Comparison of ENCODE assay signal across 10 cellular contexts in the genomic region with DNA sequence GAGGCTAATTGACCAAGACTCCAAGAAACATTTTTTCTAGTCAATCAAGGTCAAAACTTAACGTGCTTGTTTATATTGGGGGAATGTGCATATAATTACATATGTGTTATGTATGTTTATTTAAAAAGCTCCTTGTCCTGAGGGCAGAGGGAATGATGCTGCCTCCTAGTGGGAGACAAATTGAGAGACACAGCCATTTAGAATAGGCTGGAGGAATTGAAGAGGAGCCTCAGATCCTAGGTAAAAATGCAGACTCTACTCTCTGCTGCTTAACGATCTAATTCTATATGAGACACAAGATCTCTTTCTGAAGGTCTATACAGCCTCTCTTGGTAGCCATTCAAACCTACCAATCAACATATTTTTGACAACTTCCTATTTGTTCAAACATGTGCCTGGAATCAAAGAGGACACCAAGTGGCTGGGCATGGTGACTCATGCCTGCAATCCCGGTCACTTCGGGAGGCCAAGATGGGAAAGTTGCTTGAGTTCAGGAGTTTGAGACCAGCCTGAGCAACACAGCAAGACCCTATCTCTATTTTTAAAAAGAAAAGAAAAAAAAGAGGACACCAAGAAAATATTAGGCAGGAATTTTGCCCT.
DNase-seq lines count a peak whose midpoint lies in the region; ATAC-seq and TF ChIP-seq lines count a peak whose summit lies in the region.
"Had no signal": no experiment of that assay in that cellular context is flagged by ENCODE, and none has a peak within 500 bp of the region (broad histone marks: within the 10 kb centered on the region; RNA-seq: fewer than 3 reads in every experiment).

No MANE protein-coding gene starts in this region.

- H3K4me3 Mint-ChIP-seq in chondrocyte (ENCODE audit: unreplicated experiment): no peak overlapping the region
- H3K4me3 Mint-ChIP-seq in neural crest cell: no peak overlapping the region
- no peak overlapping the region for H3K4me3 Mint-ChIP-seq in activated CD4-positive, alpha-beta T cell treated with anti-CD3 and anti-CD28 coated beads, Interleukin-2, amount 10 ng/mL, durations not matched to agents 24 days and 14 days
- H3K4me3 Mint-ChIP-seq: memory B cell had no signal

- TF ChIP-seq CTCF in LNCAP (IDR thresholded peaks at IDR 0.05): peak; percentile 71
- peak; percentile 60 for TF ChIP-seq CTCF in chondrocyte (IDR thresholded peaks at IDR 0.05)
- TF ChIP-seq CTCF in neural crest cell (conservative IDR thresholded peaks at IDR 0.05): peak; percentile 22

- H3K27ac Mint-ChIP-seq in chondrocyte (ENCODE audit: unreplicated experiment): no peak overlapping the region
- no peak overlapping the region for H3K27ac Mint-ChIP-seq in neural crest cell (ENCODE audit: unreplicated experiment)
- H3K27ac Mint-ChIP-seq in activated CD4-positive, alpha-beta T cell treated with anti-CD3 and anti-CD28 coated beads, Interleukin-2, amount 10 ng/mL, durations not matched to agents 24 days and 14 days: no peak overlapping the region
- H3K27ac Mint-ChIP-seq: memory B cell had no signal

- H3K36me3 Mint-ChIP-seq in chondrocyte (ENCODE audit: low read depth) (no peaks in the 10 kb centered on the region), neural crest cell (ENCODE audit: low read depth) (no peaks in the 10 kb centered on the region)
- no peaks in the 10 kb centered on the region for H3K36me3 Mint-ChIP-seq in activated CD4-positive, alpha-beta T cell treated with anti-CD3 and anti-CD28 coated beads, Interleukin-2, amount 10 ng/mL, durations not matched to agents 24 days and 14 days (ENCODE audit: low read depth)
- H3K36me3 Mint-ChIP-seq: memory B cell had no signal

- intact Hi-C loops in activated CD4-positive, alpha-beta T cell treated with anti-CD3 and anti-CD28 coated beads, Interleukin-2, amount 10 ng/mL, durations not matched to agents 24 days and 14 days (cut with micrococcal nuclease): no loop called here

- no peak for ATAC-seq in GM18505 (IDR thresholded peaks at IDR 0.05; ENCODE audit: unreplicated experiment)
- ATAC-seq in HG02885 (IDR thresholded peaks at IDR 0.05; ENCODE audit: poor library complexity, unreplicated experiment): no peak

- H3K4me1 Mint-ChIP-seq in chondrocyte (ENCODE audit: low read depth) (peaks cover 3% of the 10 kb centered on the region), neural crest cell (no peaks in the 10 kb centered on the region)
- no peaks in the 10 kb centered on the region for H3K4me1 Mint-ChIP-seq in activated CD4-positive, alpha-beta T cell treated with anti-CD3 and anti-CD28 coated beads, Interleukin-2, amount 10 ng/mL, durations not matched to agents 24 days and 14 days
- H3K4me1 Mint-ChIP-seq: memory B cell had no signal

- TF ChIP-seq POLR2A in GM18505 (IDR thresholded peaks at IDR 0.05; ENCODE audit: borderline replicate concordance, extremely low read depth, insufficient read depth, insufficient read length): no peak

- DNase-seq in CD1c-positive myeloid dendritic cell (ENCODE audit: extremely low spot score): peak; percentile 49
- DNase-seq in chondrocyte (ENCODE audit: low spot score): no peak
- no peak for DNase-seq in neural crest cell (ENCODE audit: low read depth, low spot score)
- no peak for DNase-seq in amygdala (lab: John Stamatoyannopoulos, UW)
- DNase-seq in activated CD4-positive, alpha-beta T cell treated with anti-CD3 and anti-CD28 coated beads, Interleukin-2, amount 10 ng/mL, durations not matched to agents 24 days and 14 days: no peak
- DNase-seq: stimulated activated CD4-positive, alpha-beta T cell treated with anti-CD3 and anti-CD28 coated beads, Interleukin-2, amount 100 ng/mL, for 24 hours had no signal

- H3K9me3 Mint-ChIP-seq in chondrocyte (ENCODE audit: low read depth) (no peaks in the 10 kb centered on the region), neural crest cell (peaks cover 8% of the 10 kb centered on the region)
- H3K9me3 Mint-ChIP-seq in activated CD4-positive, alpha-beta T cell treated with anti-CD3 and anti-CD28 coated beads, Interleukin-2, amount 10 ng/mL, durations not matched to agents 24 days and 14 days: no peaks in the 10 kb centered on the region
- H3K9me3 Mint-ChIP-seq: memory B cell had no signal

- H3K27me3 Mint-ChIP-seq in chondrocyte (ENCODE audit: low read depth) (peaks cover 7% of the 10 kb centered on the region), neural crest cell (ENCODE audit: low read depth) (no peaks in the 10 kb centered on the region)
- H3K27me3 Mint-ChIP-seq in activated CD4-positive, alpha-beta T cell treated with anti-CD3 and anti-CD28 coated beads, Interleukin-2, amount 10 ng/mL, durations not matched to agents 24 days and 14 days: peaks cover 12% of the 10 kb centered on the region
